ENCODE assay signal across 2 cellular contexts in genomic region chr2:1060372-1060771, GRCh38.
TF ChIP-seq lines count a peak whose summit lies in the region.

No MANE protein-coding gene starts in this region.

TF ChIP-seq in HepG2, 621 proteins besides CTCF, POLR2A, EP300 and RAD21:
- TF ChIP-seq LBX2 (CRISPR knock-in tag; IDR thresholded peaks at IDR 0.05; ENCODE audit: borderline replicate concordance) (no peak), EZH2 (conservative IDR thresholded peaks at IDR 0.05; ENCODE audit: low read depth, low read length) (no peak), ZNF770 (CRISPR knock-in tag; IDR thresholded peaks at IDR 0.05) (no peak), NFATC3 (CRISPR knock-in tag; IDR thresholded peaks at IDR 0.05) (no peak), NR2F2 (IDR thresholded peaks at IDR 0.05; ENCODE audit: borderline replicate concordance, low read depth) (no peak), AKNA (CRISPR knock-in tag; IDR thresholded peaks at IDR 0.05; ENCODE audit: borderline replicate concordance) (no peak), AGO2 (optimal IDR thresholded peaks at IDR 0.05; ENCODE audit: low read depth, low read length) (no peak), MIER2 (CRISPR knock-in tag; IDR thresholded peaks at IDR 0.05) (no peak), SRF (IDR thresholded peaks at IDR 0.05; ENCODE audit: low read depth, low read length) (no peak), PHF21A (CRISPR knock-in tag; IDR thresholded peaks at IDR 0.05) (no peak), ZNF891 (CRISPR knock-in tag; IDR thresholded peaks at IDR 0.05) (no peak)

TF ChIP-seq in GM23338, 12 proteins besides CTCF, POLR2A, EP300 and RAD21:
- no peak for TF ChIP-seq NANOG (IDR thresholded peaks at IDR 0.05; ENCODE audit: borderline replicate concordance)
- TF ChIP-seq EZH2phosphoT487 (IDR thresholded peaks at IDR 0.05; ENCODE audit: unreplicated experiment): no peak
- TF ChIP-seq ETS1 (IDR thresholded peaks at IDR 0.05): no peak
- no peak for TF ChIP-seq ZNF462 (CRISPR knock-in tag; IDR thresholded peaks at IDR 0.05)
- TF ChIP-seq CREB1 (CRISPR knock-in tag; IDR thresholded peaks at IDR 0.05; ENCODE audit: low read depth): no peak
- TF ChIP-seq JUNB (IDR thresholded peaks at IDR 0.05; ENCODE audit: unreplicated experiment): no peak
- TF ChIP-seq REST (IDR thresholded peaks at IDR 0.05; ENCODE audit: unreplicated experiment): no peak
- TF ChIP-seq EZH2 (IDR thresholded peaks at IDR 0.05; ENCODE audit: low read depth, unreplicated experiment): no peak
TF ChIP-seq in GM23338: peak in this region for 0.
